In genomic region chr14:58488550-58488949, GRCh38 we compare ENCODE assay signal across 9 cellular contexts.
DNase-seq lines count a peak whose midpoint lies in the region; ATAC-seq and TF ChIP-seq lines count a peak whose summit lies in the region.
"Had no signal": no experiment of that assay in that cellular context is flagged by ENCODE, and none has a peak within 500 bp of the region (broad histone marks: within the 10 kb centered on the region; RNA-seq: fewer than 3 reads in every experiment).

No MANE protein-coding gene starts in this region.

- no peaks in the 10 kb centered on the region for H3K27me3 Mint-ChIP-seq in MCF 10A (ENCODE audit: insufficient read depth, unreplicated experiment)
- no peaks in the 10 kb centered on the region for H3K27me3 Mint-ChIP-seq in endodermal cell (ENCODE audit: insufficient read depth)
- H3K27me3 Mint-ChIP-seq: type B pancreatic cell had no signal

- no TSS peak for BruUV-seq in MCF 10A (replicated peaks; lab: Mats Ljungman, UMichigan)

- no peak for ATAC-seq in GM21390 (IDR thresholded peaks at IDR 0.05; ENCODE audit: unreplicated experiment)

- no peak for TF ChIP-seq POLR2A in breast epithelium (IDR thresholded peaks at IDR 0.05)

- H3K27ac ChIP-seq in breast epithelium (no peak overlapping the region), brain microvascular endothelial cell (peak overlapping the region; percentile 2), endodermal cell (ENCODE audit: low read depth, low read length) (no peak overlapping the region)

- intact Hi-C loops in MCF 10A (cut with micrococcal nuclease): no loop called here
- intact Hi-C loops in breast epithelium (cut with DNase I; ENCODE audit: low total_unique reads): no loop called here

- H3K27me3 ChIP-seq in breast epithelium (no peaks in the 10 kb centered on the region), brain microvascular endothelial cell (replicated peaks) (no peaks in the 10 kb centered on the region), skeletal muscle satellite cell (ENCODE audit: control insufficient read depth, insufficient read depth, low read length) (no peaks in the 10 kb centered on the region), endodermal cell (ENCODE audit: control insufficient read depth, insufficient read depth, low read length, poor library complexity, severe bottlenecking) (no peaks in the 10 kb centered on the region)

- H3K4me3 Mint-ChIP-seq in MCF 10A (ENCODE audit: unreplicated experiment): no peak overlapping the region
- H3K4me3 Mint-ChIP-seq in endodermal cell: no peak overlapping the region
- H3K4me3 Mint-ChIP-seq: type B pancreatic cell had no signal

- H3K36me3 ChIP-seq in breast epithelium (peaks cover 7% of the 10 kb centered on the region), brain microvascular endothelial cell (replicated peaks) (no peaks in the 10 kb centered on the region), skeletal muscle satellite cell (ENCODE audit: insufficient read depth, low read length) (peaks cover 9% of the 10 kb centered on the region), endodermal cell (ENCODE audit: control insufficient read depth, insufficient read depth, low read length) (peaks cover 46% of the 10 kb centered on the region)

- WGBS in endodermal cell (ENCODE audit: insufficient coverage in 1 of 2, insufficient read length in 1 of 2), 2 experiments: 89% methylated on average over 1 of the region's 1 CpG; no CpG with 5 or more reads in 1 of the 2 experiments

- H3K4me1 ChIP-seq in breast epithelium (no peaks in the 10 kb centered on the region), skeletal muscle satellite cell (ENCODE audit: control insufficient read depth, insufficient read depth, low read length) (peaks cover 24% of the 10 kb centered on the region), endodermal cell (ENCODE audit: control insufficient read depth, insufficient read depth, low read length) (no peaks in the 10 kb centered on the region)

- H3K27ac Mint-ChIP-seq in MCF 10A (ENCODE audit: low read depth, unreplicated experiment) (no peak overlapping the region), endodermal cell (no peak overlapping the region)
- H3K27ac Mint-ChIP-seq: type B pancreatic cell had no signal

- no peak for TF ChIP-seq CTCF in MCF 10A (IDR thresholded peaks at IDR 0.05; ENCODE audit: unreplicated experiment)
- no peak for TF ChIP-seq CTCF in breast epithelium (IDR thresholded peaks at IDR 0.05)
- no peak for TF ChIP-seq CTCF in brain microvascular endothelial cell (IDR thresholded peaks at IDR 0.05; ENCODE audit: low read depth, low read length, missing control alignments)
- no peak for TF ChIP-seq CTCF in endodermal cell (conservative IDR thresholded peaks at IDR 0.05)

- POLR2A ChIA-PET in MCF 10A (lab: Yijun Ruan, JAX): interaction anchor here (0.7 to 0.8 kb wide), 2 partner anchors 33 to 1412 kb away, joined by 3 read pairs; no protein-coding TSS in a partner anchor

- H3K9me3 ChIP-seq in breast epithelium (no peaks in the 10 kb centered on the region), skeletal muscle satellite cell (replicated peaks; ENCODE audit: low read length) (no peaks in the 10 kb centered on the region), endodermal cell (ENCODE audit: control insufficient read depth, low read length) (no peaks in the 10 kb centered on the region)

- DNase-seq in MCF 10A (ENCODE audit: unreplicated experiment) (peak; percentile 45), breast epithelium (ENCODE audit: low spot score in 2 of 2) (no peak), LHCN-M2 (ENCODE audit: low read depth) (peak; percentile 77), brain microvascular endothelial cell (peak; percentile 49), endodermal cell (no peak), COLO668 (lab: John Stamatoyannopoulos, UW; ENCODE audit: unreplicated experiment) (no peak)

- H3K9ac ChIP-seq in skeletal muscle satellite cell (ENCODE audit: low read depth, low read length): peak overlapping the region; percentile 26
- H3K9ac ChIP-seq in endodermal cell (ENCODE audit: extremely low read depth, low read length, poor library complexity, severe bottlenecking): no peak overlapping the region

- in situ Hi-C loops in brain microvascular endothelial cell (cut with HindIII; ENCODE audit: low pct_ligation_motif_present, low sequenced_read_pairs): no loop called here

- H3K4me3 ChIP-seq in breast epithelium (no peak overlapping the region), brain microvascular endothelial cell (ENCODE audit: low read depth, low read length) (no peak overlapping the region), skeletal muscle satellite cell (ENCODE audit: low read length) (no peak overlapping the region), endodermal cell (ENCODE audit: low read length) (no peak overlapping the region)

- H3K36me3 Mint-ChIP-seq in MCF 10A (ENCODE audit: insufficient read depth, unreplicated experiment): peaks cover 13% of the 10 kb centered on the region
- H3K36me3 Mint-ChIP-seq in endodermal cell (ENCODE audit: low read depth): peaks cover 13% of the 10 kb centered on the region

- no peaks in the 10 kb centered on the region for H3K4me1 Mint-ChIP-seq in MCF 10A (ENCODE audit: insufficient read depth, unreplicated experiment)
- no peaks in the 10 kb centered on the region for H3K4me1 Mint-ChIP-seq in endodermal cell

- H3K4me2 ChIP-seq in skeletal muscle satellite cell (ENCODE audit: low read length): peak overlapping the region; percentile 48

- H3K9me3 Mint-ChIP-seq in MCF 10A (ENCODE audit: unreplicated experiment) (peaks cover 6% of the 10 kb centered on the region), endodermal cell (no peaks in the 10 kb centered on the region)

- CTCF ChIA-PET in MCF 10A (lab: Yijun Ruan, JAX): interaction anchor here (1.5 kb wide), 1 partner anchor 13 kb away, joined by 7 read pairs; no protein-coding TSS in a partner anchor

Comparison
In these comparisons a context has a peak if more than half of its experiments do, and no peak if none do; other contexts are left out.
1. DNase-seq: peak in MCF 10A (single experiment), LHCN-M2 (single experiment) and brain microvascular endothelial cell (single experiment); none in breast epithelium (0 of 2), endodermal cell (single experiment) and COLO668 (single experiment).